1 cellular context compared by ENCODE assay signal in genomic region chr5:179272326-179273073, GRCh38.
TF ChIP-seq lines count a peak whose summit lies in the region.

No MANE protein-coding gene starts in this region.

TF ChIP-seq in WTC11, 78 proteins besides CTCF, POLR2A, EP300 and RAD21 (continued from another document):
- no peak for TF ChIP-seq STAT6 (CRISPR knock-in tag; conservative IDR thresholded peaks at IDR 0.05; ENCODE audit: low read depth)
- no peak for TF ChIP-seq ATF1 (CRISPR knock-in tag; IDR thresholded peaks at IDR 0.05)
- no peak for TF ChIP-seq ZSCAN18 (CRISPR knock-in tag; IDR thresholded peaks at IDR 0.05)
- no peak for TF ChIP-seq TCF7 (CRISPR knock-in tag; IDR thresholded peaks at IDR 0.05; ENCODE audit: low read depth)
